In genomic region chr9:87498816-87499454, GRCh38 we compare ENCODE assay signal across 8 cellular contexts. TPM values are rescaled to one million over a fixed set of nuclear protein-coding genes. Genes with fewer than 3 reads are reported as not detected.
DNase-seq lines count a peak whose midpoint lies in the region; ATAC-seq and TF ChIP-seq lines count a peak whose summit lies in the region.

No MANE protein-coding gene starts in this region.

- ATAC-seq in RWPE2 (ENCODE audit: low read depth) (no peak), HG02970 (IDR thresholded peaks at IDR 0.05; ENCODE audit: low FRiP score, unreplicated experiment) (no peak), GM19395 (IDR thresholded peaks at IDR 0.05; ENCODE audit: unreplicated experiment) (no peak), HG03175 (IDR thresholded peaks at IDR 0.05; ENCODE audit: unreplicated experiment) (no peak), HG03280 (IDR thresholded peaks at IDR 0.05; ENCODE audit: unreplicated experiment) (no peak)

- 50% methylated on average over 26 of the region's 26 CpGs for WGBS in prostate gland

- H3K27ac ChIP-seq in RWPE2 (ENCODE audit: poor library complexity, severe bottlenecking) = no peak overlapping the region
- H3K27ac ChIP-seq in fibroblast of lung (ENCODE audit: insufficient read depth, low read length) = no peak overlapping the region
- peak overlapping the region in 1 of 2 donors; percentile 30 for H3K27ac ChIP-seq in prostate gland

- H3K4me1 ChIP-seq in RWPE2 (ENCODE audit: insufficient read depth, poor library complexity, severe bottlenecking) = no peaks in the 10 kb centered on the region
- no peaks in the 10 kb centered on the region for H3K4me1 ChIP-seq in fibroblast of lung (ENCODE audit: control insufficient read depth, extremely low read depth, insufficient read depth, low read length)
- H3K4me1 ChIP-seq in prostate gland (replicated peaks) = peaks cover 3% of the 10 kb centered on the region

- peak overlapping the region; percentile 69 for H3K4me2 ChIP-seq in fibroblast of lung (ENCODE audit: extremely low read depth, insufficient read depth, low read length)

- intact Hi-C loops in prostate gland (cut with DNase I) = loop anchor here (2.0 to 5.0 kb wide), 2 partner anchors 156 to 157 kb away; no protein-coding TSS in a partner anchor

- TF ChIP-seq POLR2A in prostate gland (IDR thresholded peaks at IDR 0.05) = no peak

- H3K79me2 ChIP-seq in fibroblast of lung (ENCODE audit: control insufficient read depth, insufficient read depth, low read length) = no peaks in the 10 kb centered on the region

- H3K9ac ChIP-seq in fibroblast of lung (ENCODE audit: insufficient read depth, low read length) = no peak overlapping the region

- DNase-seq in GM12865 (ENCODE audit: low read depth) (no peak), RWPE2 (ENCODE audit: low spot score) (no peak), fibroblast of lung (ENCODE audit: low read depth in 2 of 2) (peak in 1 of 2 donors; percentile 23), prostate gland (ENCODE audit: low spot score) (no peak)

- H3K27me3 ChIP-seq in RWPE2 (ENCODE audit: insufficient read depth, poor library complexity, severe bottlenecking) = peaks cover 5% of the 10 kb centered on the region
- H3K27me3 ChIP-seq in fibroblast of lung (ENCODE audit: control insufficient read depth, insufficient read depth, low read length) = no peaks in the 10 kb centered on the region
- H3K27me3 ChIP-seq in prostate gland (replicated peaks; ENCODE audit: insufficient read depth) = no peaks in the 10 kb centered on the region

- no peak overlapping the region for H2AFZ ChIP-seq in fibroblast of lung (ENCODE audit: low read length)

- H3K36me3 ChIP-seq in RWPE2 (ENCODE audit: low read depth) = no peaks in the 10 kb centered on the region
- H3K36me3 ChIP-seq in fibroblast of lung (ENCODE audit: control insufficient read depth, insufficient read depth, low read length) = no peaks in the 10 kb centered on the region
- no peaks in the 10 kb centered on the region for H3K36me3 ChIP-seq in prostate gland

- H3K9me3 ChIP-seq in RWPE2 (ENCODE audit: severe bottlenecking) (no peaks in the 10 kb centered on the region), fibroblast of lung (ENCODE audit: control insufficient read depth, insufficient read depth, low read depth, low read length) (no peaks in the 10 kb centered on the region), prostate gland (no peaks in the 10 kb centered on the region)

- TF ChIP-seq CTCF in GM12865 (IDR thresholded peaks at IDR 0.05; ENCODE audit: insufficient read depth, low read depth, low read length, missing control alignments) = no peak
- no peak for TF ChIP-seq CTCF in RWPE2 (IDR thresholded peaks at IDR 0.05; ENCODE audit: poor library complexity, severe bottlenecking)
- no peak for TF ChIP-seq CTCF in fibroblast of lung (conservative IDR thresholded peaks at IDR 0.05 in 1 of 2, IDR thresholded peaks at IDR 0.05 in 1 of 2; ENCODE audit: low read depth in 1 of 2, low read length in 2 of 2)
- TF ChIP-seq CTCF in prostate gland (IDR thresholded peaks at IDR 0.05) = no peak

- H4K20me1 ChIP-seq in fibroblast of lung (ENCODE audit: control insufficient read depth, extremely low read depth, insufficient read depth, low read length) = no peaks in the 10 kb centered on the region

- H3K4me3 ChIP-seq in GM12865 (ENCODE audit: low read depth, low read length) (peak overlapping the region; percentile 60), RWPE2 (ENCODE audit: severe bottlenecking) (peak overlapping the region; percentile 38), fibroblast of lung (replicated peaks in 1 of 4; ENCODE audit: control extremely low read depth in 1 of 4, insufficient read depth in 1 of 4, low read depth in 3 of 4, low read length in 4 of 4) (peak overlapping the region; percentile 32 to 61 (median 55)), prostate gland (peak overlapping the region; percentile 61 to 65)

RNA-seq across cellular contexts. Expression of gene DAPK1, which starts 1.3 kb away (rescaled TPM):
- total RNA-seq in fibroblast of lung (15.5 and 18.5 TPM in 2 replicates), prostate gland (10 to 100 TPM; 13.9 to 39.1 TPM)
- 1.1 and 5.1 TPM in 2 replicates for polyA plus RNA-seq in fibroblast of lung
- polyA plus RNA-seq in fibroblast of lung (2012) = 0.79 and 3.3 TPM in 2 replicates
- polyA minus RNA-seq in fibroblast of lung (ENCODE audit: low replicate concordance) = 3.0 and 23.8 TPM in 2 replicates
